In genomic region chr6:161132384-161132783, GRCh38 we compare ENCODE assay signal across 20 cellular contexts.
A peak's percentile ranks its signal among the peaks of the same experiment; 100 is the strongest.
DNase-seq lines count a peak whose midpoint lies in the region; ATAC-seq and TF ChIP-seq lines count a peak whose summit lies in the region.
"Had no signal": no experiment of that assay in that cellular context is flagged by ENCODE, and none has a peak within 500 bp of the region (broad histone marks: within the 10 kb centered on the region; RNA-seq: fewer than 3 reads in every experiment).

No MANE protein-coding gene starts in this region.

- peaks cover 19% of the 10 kb centered on the region for H3K4me1 Mint-ChIP-seq in T-helper 17 cell

- H3K36me3 ChIP-seq in esophagus muscularis mucosa (peaks cover 0 to 66% (median 43%) of the 10 kb centered on the region in 4 donors), neuronal stem cell (replicated peaks in 1 of 2; ENCODE audit: control insufficient read depth in 2 of 2, insufficient read depth in 2 of 2, low read length in 2 of 2) (peaks cover 47 to 99% of the 10 kb centered on the region in 2 donors), WERI-Rb-1 (peaks cover 18% of the 10 kb centered on the region)
- H3K36me3 ChIP-seq: HAP-1 had no signal

- H2AK5ac ChIP-seq in neuronal stem cell (ENCODE audit: low read depth, low read length): no peak overlapping the region

- no peak overlapping the region for H2BK12ac ChIP-seq in neuronal stem cell (ENCODE audit: low read length)

- H3K23ac ChIP-seq in neuronal stem cell (ENCODE audit: low read depth, low read length, poor library complexity): peak overlapping the region; percentile 52

- WGBS in esophagus muscularis mucosa: 97% methylated on average over 11 of the region's 11 CpGs
- WGBS in neuronal stem cell (ENCODE audit: extremely low coverage in 2 of 2, insufficient read length in 2 of 2, insufficient replicate concordance in 1 of 2), 2 donors: no CpG with 5 or more reads among the region's 11 CpGs

- H3K36me3 Mint-ChIP-seq in T-helper 17 cell (ENCODE audit: low read depth): peaks cover 3% of the 10 kb centered on the region

- H3K27me3 ChIP-seq in esophagus muscularis mucosa: no peaks in the 10 kb centered on the region
- no peaks in the 10 kb centered on the region for H3K27me3 ChIP-seq in neuronal stem cell (ENCODE audit: control insufficient read depth in 3 of 3, insufficient read depth in 3 of 3, low read depth in 1 of 3, low read length in 3 of 3)
- H3K27me3 ChIP-seq in WERI-Rb-1 (ENCODE audit: insufficient read depth, low read depth, severe bottlenecking): no peaks in the 10 kb centered on the region

- H3K4me3 Mint-ChIP-seq in T-helper 17 cell: no peak overlapping the region
- H3K4me3 Mint-ChIP-seq: CD4-positive, alpha-beta memory T cell had no signal

- H2BK120ac ChIP-seq in neuronal stem cell (ENCODE audit: low read depth, low read length): no peak overlapping the region

- H4K91ac ChIP-seq in neuronal stem cell (ENCODE audit: low read depth, low read length, poor library complexity): no peak overlapping the region

- H3K9ac ChIP-seq in neuronal stem cell (ENCODE audit: low read depth, low read length, poor library complexity): no peak overlapping the region
- H3K9ac ChIP-seq: GM23248 had no signal

- no peak for TF ChIP-seq POLR2A in esophagus muscularis mucosa (IDR thresholded peaks at IDR 0.05; ENCODE audit: low read depth)

- H3K4ac ChIP-seq in neuronal stem cell (ENCODE audit: low read length): no peak overlapping the region

- peak overlapping the region; percentile 86 for H3K27ac Mint-ChIP-seq in T-helper 17 cell

- no peak overlapping the region for H3K4me2 ChIP-seq in neuronal stem cell (ENCODE audit: insufficient read depth, low read length, poor library complexity, severe bottlenecking)
- H3K4me2 ChIP-seq: A549 had no signal

- no peak overlapping the region for H2BK5ac ChIP-seq in neuronal stem cell (ENCODE audit: low read length)

- no peak for TF ChIP-seq EP300 in esophagus muscularis mucosa (IDR thresholded peaks at IDR 0.05)

- H3K27ac ChIP-seq in esophagus muscularis mucosa (replicated peaks in 1 of 4) (no peak overlapping the region), neuronal stem cell (replicated peaks; ENCODE audit: low read length) (no peak overlapping the region), WERI-Rb-1 (no peak overlapping the region)
- H3K27ac ChIP-seq: 22Rv1, A549, C4-2B, GM23248 had no signal

- DNase-seq in DMS79 treated with DMSO at 0.1 percent for 48 hours (lab: John Stamatoyannopoulos, UW) (peak; percentile 20), DMS79 (lab: John Stamatoyannopoulos, UW) (no peak), T-helper 17 cell (no peak), esophagus muscularis mucosa (ENCODE audit: extremely low spot score) (peak; percentile 91), neuronal stem cell (ENCODE audit: low spot score) (no peak), GM10266 (ENCODE audit: extremely low spot score) (no peak), WERI-Rb-1 (no peak)
- DNase-seq: AML-193; Calu3; CD4-positive, alpha-beta memory T cell; DMS 273 treated with DMSO at 0.1 percent for 48 hours; GF-D8; GM23248; IMR-90; KBM-7 had no signal

- H3K14ac ChIP-seq in neuronal stem cell (ENCODE audit: low read length): no peak overlapping the region

- no peak overlapping the region for H4K8ac ChIP-seq in neuronal stem cell (ENCODE audit: low read depth, low read length)

- intact Hi-C loops in esophagus muscularis mucosa (cut with DNase I): no loop called here

- H3K9me3 ChIP-seq in T-helper 17 cell (ENCODE audit: control insufficient read depth, low read length, poor library complexity, severe bottlenecking): no peaks in the 10 kb centered on the region
- H3K9me3 ChIP-seq in esophagus muscularis mucosa: no peaks in the 10 kb centered on the region
- H3K9me3 ChIP-seq in neuronal stem cell (replicated peaks in 1 of 2; ENCODE audit: control insufficient read depth in 2 of 2, insufficient read depth in 1 of 2, low read depth in 1 of 2, low read length in 2 of 2): peaks cover 18 to 40% of the 10 kb centered on the region in 2 donors
- no peaks in the 10 kb centered on the region for H3K9me3 ChIP-seq in WERI-Rb-1 (ENCODE audit: severe bottlenecking)
- H3K9me3 ChIP-seq: A549, HAP-1 had no signal

- H3K18ac ChIP-seq in neuronal stem cell (ENCODE audit: low read length): no peak overlapping the region

- no peaks in the 10 kb centered on the region for H3K27me3 Mint-ChIP-seq in T-helper 17 cell
- H3K27me3 Mint-ChIP-seq: CD4-positive, alpha-beta memory T cell had no signal

- TF ChIP-seq CTCF in esophagus muscularis mucosa (IDR thresholded peaks at IDR 0.05): no peak
- TF ChIP-seq CTCF in GM10266 (IDR thresholded peaks at IDR 0.05; ENCODE audit: control insufficient read depth, insufficient read depth, low read depth, missing control alignments): no peak
- no peak for TF ChIP-seq CTCF in WERI-Rb-1 (IDR thresholded peaks at IDR 0.05; ENCODE audit: low read depth, low read length)

- H3K4me1 ChIP-seq in esophagus muscularis mucosa (peaks cover 0 to 11% (median 0%) of the 10 kb centered on the region in 4 donors), neuronal stem cell (ENCODE audit: control insufficient read depth in 2 of 2, insufficient read depth in 1 of 2, low read depth in 1 of 2, low read length in 2 of 2) (peaks cover 0 to 5% of the 10 kb centered on the region in 2 donors)
- H3K4me1 ChIP-seq: A549, HAP-1 had no signal

- no peak overlapping the region for H2AFZ ChIP-seq in neuronal stem cell (ENCODE audit: low read length)
- H2AFZ ChIP-seq: GM23248 had no signal

- no peak overlapping the region for H2BK15ac ChIP-seq in neuronal stem cell (ENCODE audit: low read length)

- no peak for ATAC-seq in T-helper 17 cell
- ATAC-seq in GM18873 (IDR thresholded peaks at IDR 0.05; ENCODE audit: low FRiP score, unreplicated experiment): no peak
- ATAC-seq: A549 had no signal

- no peaks in the 10 kb centered on the region for H3K79me1 ChIP-seq in neuronal stem cell (ENCODE audit: low read depth, low read length)

- H3K4me3 ChIP-seq in esophagus muscularis mucosa: no peak overlapping the region
- H3K4me3 ChIP-seq in neuronal stem cell (ENCODE audit: low read length in 2 of 2): no peak overlapping the region
- H3K4me3 ChIP-seq in WERI-Rb-1 (ENCODE audit: low read depth, low read length): no peak overlapping the region
- H3K4me3 ChIP-seq: A549, GM23248, HAP-1 had no signal

Comparison
In these comparisons a context has a peak if more than half of its experiments do, and no peak if none do; other contexts are left out.
1. DNase-seq: peak in DMS79 treated with DMSO at 0.1 percent for 48 hours (single experiment) and esophagus muscularis mucosa (single experiment); none in DMS79 (single experiment), T-helper 17 cell (0 of 3), neuronal stem cell (single experiment), GM10266 (single experiment) and WERI-Rb-1 (single experiment).